In genomic region chr11:118522571-118523072, GRCh38 we compare ENCODE assay signal across 9 cellular contexts. TPM values are rescaled to one million over a fixed set of nuclear protein-coding genes. Genes with fewer than 3 reads are reported as not detected.
A peak's percentile ranks its signal among the peaks of the same experiment; 100 is the strongest.
DNase-seq lines count a peak whose midpoint lies in the region; ATAC-seq and TF ChIP-seq lines count a peak whose summit lies in the region.
"Had no signal": no experiment of that assay in that cellular context is flagged by ENCODE, and none has a peak within 500 bp of the region (broad histone marks: within the 10 kb centered on the region; RNA-seq: fewer than 3 reads in every experiment).

No MANE protein-coding gene starts in this region.

- no peaks in the 10 kb centered on the region for H3K27me3 ChIP-seq in heart left ventricle

- no peaks in the 10 kb centered on the region for H3K9me3 Mint-ChIP-seq in activated T-cell treated with anti-CD3 and anti-CD28 coated beads, Interleukin-2, amount 50 U/mL, for 72 hours
- no peaks in the 10 kb centered on the region for H3K9me3 Mint-ChIP-seq in activated T-cell treated with anti-CD3 and anti-CD28 coated beads, Interleukin-2, amount 50 U/mL, for 24 hours
- no peaks in the 10 kb centered on the region for H3K9me3 Mint-ChIP-seq in glutamatergic neuron (ENCODE audit: unreplicated experiment)

- no peak for TF ChIP-seq POLR2A in heart left ventricle (IDR thresholded peaks at IDR 0.05)

- H3K27me3 Mint-ChIP-seq in activated T-cell treated with anti-CD3 and anti-CD28 coated beads, Interleukin-2, amount 50 U/mL, for 72 hours (ENCODE audit: low read depth), result no peaks in the 10 kb centered on the region
- H3K27me3 Mint-ChIP-seq in activated T-cell treated with anti-CD3 and anti-CD28 coated beads, Interleukin-2, amount 50 U/mL, for 24 hours, result no peaks in the 10 kb centered on the region
- peaks cover 4% of the 10 kb centered on the region for H3K27me3 Mint-ChIP-seq in glutamatergic neuron (ENCODE audit: unreplicated experiment)

- H3K4me1 Mint-ChIP-seq in activated T-cell treated with anti-CD3 and anti-CD28 coated beads, Interleukin-2, amount 50 U/mL, for 72 hours (ENCODE audit: low read depth), result no peaks in the 10 kb centered on the region
- H3K4me1 Mint-ChIP-seq in activated T-cell treated with anti-CD3 and anti-CD28 coated beads, Interleukin-2, amount 50 U/mL, for 24 hours (ENCODE audit: low read depth), result peaks cover 5% of the 10 kb centered on the region
- H3K4me1 Mint-ChIP-seq in glutamatergic neuron (ENCODE audit: low read depth, unreplicated experiment), result no peaks in the 10 kb centered on the region

- peak overlapping the region; percentile 45 for H3K27ac Mint-ChIP-seq in activated T-cell treated with anti-CD3 and anti-CD28 coated beads, Interleukin-2, amount 50 U/mL, for 72 hours
- H3K27ac Mint-ChIP-seq in activated T-cell treated with anti-CD3 and anti-CD28 coated beads, Interleukin-2, amount 50 U/mL, for 24 hours, result no peak overlapping the region
- H3K27ac Mint-ChIP-seq in glutamatergic neuron (ENCODE audit: unreplicated experiment), result no peak overlapping the region

- WGBS in heart left ventricle, 4 donors, result 31 to 40% (median 37%) methylated on average over 6 of the region's 6 CpGs

- intact Hi-C loops in heart left ventricle (cut with DNase I), result no loop called here

- H3K36me3 ChIP-seq in heart left ventricle, result peaks cover 0 to 81% (median 75%) of the 10 kb centered on the region in 9 donors

- peaks cover 7 to 17% of the 10 kb centered on the region in 2 donors for H3K36me3 Mint-ChIP-seq in activated T-cell treated with anti-CD3 and anti-CD28 coated beads, Interleukin-2, amount 50 U/mL, for 72 hours (ENCODE audit: insufficient read depth in 2 of 2)
- H3K36me3 Mint-ChIP-seq in activated T-cell treated with anti-CD3 and anti-CD28 coated beads, Interleukin-2, amount 50 U/mL, for 24 hours (ENCODE audit: low read depth), result peaks cover 73% of the 10 kb centered on the region
- H3K36me3 Mint-ChIP-seq in glutamatergic neuron (ENCODE audit: unreplicated experiment), result no peaks in the 10 kb centered on the region

- peak in 8 of 12 donors; percentile 11 to 47 (median 27) for TF ChIP-seq CTCF in heart left ventricle (IDR thresholded peaks at IDR 0.05)
- no peak for TF ChIP-seq CTCF in glutamatergic neuron (IDR thresholded peaks at IDR 0.05; ENCODE audit: partially characterized antibody, unreplicated experiment)

- no peak overlapping the region for H3K4me3 Mint-ChIP-seq in activated T-cell treated with anti-CD3 and anti-CD28 coated beads, Interleukin-2, amount 50 U/mL, for 72 hours
- no peak overlapping the region for H3K4me3 Mint-ChIP-seq in activated T-cell treated with anti-CD3 and anti-CD28 coated beads, Interleukin-2, amount 50 U/mL, for 24 hours
- no peak overlapping the region for H3K4me3 Mint-ChIP-seq in glutamatergic neuron (ENCODE audit: unreplicated experiment)

- peaks cover 0 to 11% (median 2%) of the 10 kb centered on the region in 12 donors for H3K4me1 ChIP-seq in heart left ventricle

- H3K27ac ChIP-seq in heart left ventricle, result peak overlapping the region in 1 of 12 donors; percentile 10

- H3K9me3 ChIP-seq in heart left ventricle, result no peaks in the 10 kb centered on the region

- H3K4me3 ChIP-seq in heart left ventricle, result no peak overlapping the region

- no peak for ATAC-seq in activated T-cell treated with anti-CD3 and anti-CD28 coated beads, Interleukin-2, amount 50 U/mL, for 72 hours (replicated peaks in 1 of 2)
- ATAC-seq in heart left ventricle, result peak in 3 of 4 donors; percentile 53 to 67 (median 64)

- no peak for DNase-seq in activated T-cell treated with anti-CD3 and anti-CD28 coated beads, Interleukin-2, amount 50 U/mL, for 72 hours
- DNase-seq in activated T-cell treated with anti-CD3 and anti-CD28 coated beads, Interleukin-2, amount 50 U/mL, for 24 hours, result no peak
- DNase-seq in RKO (ENCODE audit: low spot score) (peak; percentile 35), heart left ventricle (no peak), stromal cell of bone marrow (ENCODE audit: low read depth) (peak; percentile 12), glutamatergic neuron (no peak), DMS79 treated with DMSO at 0.1 percent for 48 hours (lab: John Stamatoyannopoulos, UW) (no peak)
- DNase-seq in activated effector memory CD4-positive, alpha-beta T cell treated with anti-CD3 and anti-CD28 coated beads, Interleukin-2, amount 50 U/mL, for 16 hours, result no peak
- DNase-seq: NCI-H2171 treated with DMSO at 0.1 percent for 48 hours had no signal

RNA-seq across cellular contexts. Expression of gene TTC36, which starts 4.7 kb away (rescaled TPM):
- 1 to 10 TPM in 1 of 2 donors, under 1 TPM in 1; 0.74 to 1.4 TPM for total RNA-seq in activated T-cell treated with anti-CD3 and anti-CD28 coated beads, Interleukin-2, amount 50 U/mL, for 72 hours
- 1 to 10 TPM in 4 of 9 donors, under 1 TPM in 3, not detected in 2; 0.37 to 3.1 (median 1.1) TPM for total RNA-seq in heart left ventricle
- polyA plus RNA-seq in heart left ventricle, result under 1 TPM in 1 of 2 donors, not detected in 1; 0.23 TPM
- 1.9 TPM for total RNA-seq in glutamatergic neuron (ENCODE audit: unreplicated experiment)

RNA-seq across cellular contexts. Expression of gene TMEM25, which starts 8.4 kb away (rescaled TPM):
- total RNA-seq in activated T-cell treated with anti-CD3 and anti-CD28 coated beads, Interleukin-2, amount 50 U/mL, for 72 hours, result 10 to 100 TPM; 18.1 to 18.6 TPM
- total RNA-seq in heart left ventricle (10 to 100 TPM in 5 of 9 donors, 1 to 10 TPM in 4; 7.3 to 26.8 (median 10.8) TPM), glutamatergic neuron (ENCODE audit: unreplicated experiment) (76.8 TPM)
- 1 to 10 TPM; 3.9 to 6.9 TPM for polyA plus RNA-seq in heart left ventricle

RNA-seq across cellular contexts. Expression of gene IFT46, which starts 43.1 kb away (rescaled TPM):
- total RNA-seq in activated T-cell treated with anti-CD3 and anti-CD28 coated beads, Interleukin-2, amount 50 U/mL, for 72 hours, result 10 to 100 TPM; 20.7 to 32.3 TPM
- total RNA-seq in heart left ventricle (10 to 100 TPM; 14.7 to 39.0 (median 21.7) TPM), glutamatergic neuron (ENCODE audit: unreplicated experiment) (21.1 TPM)
- 10 to 100 TPM; 22.9 to 29.1 TPM for polyA plus RNA-seq in heart left ventricle

RNA-seq across cellular contexts. Expression of gene ARCN1, which starts 49.6 kb away (rescaled TPM):
- 100 to 1,000 TPM; 170 to 180 TPM for total RNA-seq in activated T-cell treated with anti-CD3 and anti-CD28 coated beads, Interleukin-2, amount 50 U/mL, for 72 hours
- 100 to 1,000 TPM in 4 of 9 donors, 10 to 100 TPM in 5; 87.6 to 127 (median 99.6) TPM for total RNA-seq in heart left ventricle
- 100 to 1,000 TPM in 1 of 2 donors, 10 to 100 TPM in 1; 53.1 to 107 TPM for polyA plus RNA-seq in heart left ventricle
- 118 TPM for total RNA-seq in glutamatergic neuron (ENCODE audit: unreplicated experiment)

Comparison
In these comparisons a context has a peak if more than half of its experiments do, and no peak if none do; other contexts are left out.
1. ATAC-seq: peak in heart left ventricle (3 of 4); none in activated T-cell treated with anti-CD3 and anti-CD28 coated beads, Interleukin-2, amount 50 U/mL, for 72 hours (0 of 2).
2. DNase-seq: peak in RKO (single experiment) and stromal cell of bone marrow (single experiment); none in activated T-cell treated with anti-CD3 and anti-CD28 coated beads, Interleukin-2, amount 50 U/mL, for 72 hours (0 of 2), activated T-cell treated with anti-CD3 and anti-CD28 coated beads, Interleukin-2, amount 50 U/mL, for 24 hours (single experiment), heart left ventricle (0 of 5), glutamatergic neuron (single experiment), activated effector memory CD4-positive, alpha-beta T cell treated with anti-CD3 and anti-CD28 coated beads, Interleukin-2, amount 50 U/mL, for 16 hours (single experiment) and DMS79 treated with DMSO at 0.1 percent for 48 hours (single experiment).